In the genomic region with DNA sequence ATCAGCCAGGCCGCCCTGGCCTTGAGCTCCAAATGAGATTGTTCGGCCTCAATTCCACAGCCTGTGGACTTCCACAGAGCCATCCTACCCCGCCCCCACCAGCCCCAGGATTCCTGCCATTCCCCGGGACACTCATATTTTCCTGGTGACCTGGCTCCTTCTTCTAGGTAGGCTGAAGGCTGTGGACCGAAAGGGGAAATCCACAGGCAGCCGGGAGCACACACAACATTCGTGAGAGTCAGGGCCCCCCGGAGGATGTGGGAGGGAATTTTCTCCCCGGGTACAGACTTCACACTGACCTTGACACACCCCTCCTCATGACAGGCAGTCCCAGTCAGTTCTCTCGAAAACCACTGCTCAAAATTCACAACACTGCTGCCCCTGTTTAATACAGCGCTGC, we compare ENCODE assay signal across 12 cellular contexts. TPM values are rescaled to one million over a fixed set of nuclear protein-coding genes. Genes with fewer than 3 reads are reported as not detected.
DNase-seq lines count a peak whose midpoint lies in the region; ATAC-seq and TF ChIP-seq lines count a peak whose summit lies in the region.
"Had no signal": no experiment of that assay in that cellular context is flagged by ENCODE, and none has a peak within 500 bp of the region (broad histone marks: within the 10 kb centered on the region; RNA-seq: fewer than 3 reads in every experiment).

No MANE protein-coding gene starts in this region.

- TF ChIP-seq CTCF in WERI-Rb-1 (IDR thresholded peaks at IDR 0.05; ENCODE audit: low read depth, low read length) (peak; percentile 55), upper lobe of right lung (IDR thresholded peaks at IDR 0.05) (no peak), PC-9 (conservative IDR thresholded peaks at IDR 0.05) (no peak)

- H3K4me3 Mint-ChIP-seq in activated CD4-positive, alpha-beta memory T cell treated with anti-CD3 and anti-CD28 coated beads, Interleukin-2, amount 10 ng/mL, durations not matched to agents 7 days and 5 days, result no peak overlapping the region
- H3K4me3 Mint-ChIP-seq: activated T-cell treated with anti-CD3 and anti-CD28 coated beads, Interleukin-2, amount 50 U/mL, for 4 hours; nephron progenitor cell had no signal

- H3K27me3 ChIP-seq in WERI-Rb-1 (ENCODE audit: insufficient read depth, low read depth, severe bottlenecking) (no peaks in the 10 kb centered on the region), upper lobe of right lung (no peaks in the 10 kb centered on the region), PC-9 (ENCODE audit: insufficient read depth, low read depth) (no peaks in the 10 kb centered on the region)
- H3K27me3 ChIP-seq: MG63 had no signal

- DNase-seq in SKM-1 treated with dmso at 0.1 percent for 144 hours (lab: John Stamatoyannopoulos, UW; ENCODE audit: unreplicated experiment), result peak; percentile 0
- no peak for DNase-seq in SKM-1 (lab: John Stamatoyannopoulos, UW; ENCODE audit: unreplicated experiment)
- DNase-seq in WERI-Rb-1, result peak; percentile 32
- DNase-seq in foreskin melanocyte, result peak; percentile 37
- DNase-seq in upper lobe of right lung, result no peak
- no peak for DNase-seq in activated naive CD4-positive, alpha-beta T cell treated with anti-CD3 and anti-CD28 coated beads, Interleukin-2, amount 50 U/mL, for 72 hours (ENCODE audit: low spot score in 2 of 2)
- no peak for DNase-seq in PC-9
- DNase-seq in activated CD4-positive, alpha-beta memory T cell treated with anti-CD3 and anti-CD28 coated beads, Interleukin-2, amount 10 ng/mL, durations not matched to agents 7 days and 5 days, result no peak
- DNase-seq: activated T-cell treated with anti-CD3 and anti-CD28 coated beads, Interleukin-2, amount 50 U/mL, for 4 hours; MG63; nephron progenitor cell; stimulated activated CD4-positive, alpha-beta T cell treated with anti-CD3 and anti-CD28 coated beads, Interleukin-2, amount 100 ng/mL, for 24 hours had no signal

- peaks cover 32% of the 10 kb centered on the region for H3K27me3 Mint-ChIP-seq in activated CD4-positive, alpha-beta memory T cell treated with anti-CD3 and anti-CD28 coated beads, Interleukin-2, amount 10 ng/mL, durations not matched to agents 7 days and 5 days

- peaks cover 0 to 12% of the 10 kb centered on the region in 2 donors for H3K36me3 Mint-ChIP-seq in activated naive CD4-positive, alpha-beta T cell treated with anti-CD3 and anti-CD28 coated beads, Interleukin-2, amount 50 U/mL, for 72 hours
- peaks cover 4% of the 10 kb centered on the region for H3K36me3 Mint-ChIP-seq in activated CD4-positive, alpha-beta memory T cell treated with anti-CD3 and anti-CD28 coated beads, Interleukin-2, amount 10 ng/mL, durations not matched to agents 7 days and 5 days (ENCODE audit: low read depth)

- H3K4me2 ChIP-seq in PC-9, result no peak overlapping the region

- H3K4me3 ChIP-seq in WERI-Rb-1 (ENCODE audit: low read depth, low read length) (no peak overlapping the region), upper lobe of right lung (no peak overlapping the region), PC-9 (no peak overlapping the region)
- H3K4me3 ChIP-seq: MG63 had no signal

- no peaks in the 10 kb centered on the region for H3F3A ChIP-seq in PC-9 (ENCODE audit: insufficient read depth, low read depth)

- no peak for ATAC-seq in upper lobe of right lung
- no peak for ATAC-seq in activated naive CD4-positive, alpha-beta T cell treated with anti-CD3 and anti-CD28 coated beads, Interleukin-2, amount 50 U/mL, for 72 hours
- ATAC-seq: activated T-cell treated with anti-CD3 and anti-CD28 coated beads, Interleukin-2, amount 50 U/mL, for 4 hours had no signal

- 0 out of 2 replicates have a peak, but pooled peaks cover 5% of the 10 kb centered on the region for H3K79me2 ChIP-seq in PC-9 (ENCODE audit: low read depth)

- BruUV-seq in PC-9 (replicated peaks; lab: Mats Ljungman, UMichigan), result no TSS peak

- peaks cover 48% of the 10 kb centered on the region for H3K4me1 Mint-ChIP-seq in activated CD4-positive, alpha-beta memory T cell treated with anti-CD3 and anti-CD28 coated beads, Interleukin-2, amount 10 ng/mL, durations not matched to agents 7 days and 5 days

- no peaks in the 10 kb centered on the region for H4K20me1 ChIP-seq in PC-9 (ENCODE audit: insufficient read depth)

- no peaks in the 10 kb centered on the region for H3K9me2 ChIP-seq in PC-9 (ENCODE audit: insufficient read depth)

- intact Hi-C loops in upper lobe of right lung (cut with DNase I) (no loop called here), PC-9 (cut with micrococcal nuclease; ENCODE audit: unreplicated experiment) (no loop called here)

- H3K9me3 Mint-ChIP-seq in activated naive CD4-positive, alpha-beta T cell treated with anti-CD3 and anti-CD28 coated beads, Interleukin-2, amount 50 U/mL, for 72 hours, result no peaks in the 10 kb centered on the region
- no peaks in the 10 kb centered on the region for H3K9me3 Mint-ChIP-seq in activated CD4-positive, alpha-beta memory T cell treated with anti-CD3 and anti-CD28 coated beads, Interleukin-2, amount 10 ng/mL, durations not matched to agents 7 days and 5 days
- H3K9me3 Mint-ChIP-seq: activated T-cell treated with anti-CD3 and anti-CD28 coated beads, Interleukin-2, amount 50 U/mL, for 4 hours; nephron progenitor cell had no signal

- H3K36me3 ChIP-seq in WERI-Rb-1 (no peaks in the 10 kb centered on the region), upper lobe of right lung (peaks cover 15% of the 10 kb centered on the region), PC-9 (ENCODE audit: low read depth) (0 out of 2 replicates have a peak, but pooled peaks cover 3% of the 10 kb centered on the region)

- H3K27ac Mint-ChIP-seq in activated naive CD4-positive, alpha-beta T cell treated with anti-CD3 and anti-CD28 coated beads, Interleukin-2, amount 50 U/mL, for 72 hours, result no peak overlapping the region
- H3K27ac Mint-ChIP-seq in activated CD4-positive, alpha-beta memory T cell treated with anti-CD3 and anti-CD28 coated beads, Interleukin-2, amount 10 ng/mL, durations not matched to agents 7 days and 5 days, result no peak overlapping the region
- H3K27ac Mint-ChIP-seq: nephron progenitor cell had no signal

- CTCF ChIA-PET in PC-9 (lab: Charles Lee), result interaction anchor here (0.5 kb wide), 1 partner anchor 446 kb away, joined by 4 read pairs; no protein-coding TSS in a partner anchor
- CTCF ChIA-PET in activated CD4-positive, alpha-beta memory T cell treated with anti-CD3 and anti-CD28 coated beads, Interleukin-2, amount 10 ng/mL, durations not matched to agents 7 days and 5 days (lab: Charles Lee), result no interaction called here

- H3K27ac ChIP-seq in WERI-Rb-1 (no peak overlapping the region), upper lobe of right lung (peak overlapping the region; percentile 11), PC-9 (no peak overlapping the region)

- H3K9me3 ChIP-seq in WERI-Rb-1 (ENCODE audit: severe bottlenecking), result no peaks in the 10 kb centered on the region
- H3K9me3 ChIP-seq in upper lobe of right lung, result no peaks in the 10 kb centered on the region
- H3K9me3 ChIP-seq in PC-9 (ENCODE audit: insufficient read depth, low read depth), result no peaks in the 10 kb centered on the region
- H3K9me3 ChIP-seq: MG63 had no signal

- H3K4me1 ChIP-seq in upper lobe of right lung (peaks cover 61% of the 10 kb centered on the region), PC-9 (replicated peaks; ENCODE audit: insufficient read depth) (no peaks in the 10 kb centered on the region)

- no peak overlapping the region for H2AFZ ChIP-seq in PC-9

- POLR2A ChIA-PET in PC-9 (lab: Charles Lee; ENCODE audit: unreplicated experiment), result no interaction called here
- POLR2A ChIA-PET in activated CD4-positive, alpha-beta memory T cell treated with anti-CD3 and anti-CD28 coated beads, Interleukin-2, amount 10 ng/mL, durations not matched to agents 7 days and 5 days (lab: Charles Lee), result no interaction called here

RNA-seq across cellular contexts. Expression of gene RIN3, which starts 39.9 kb away (rescaled TPM):
- total RNA-seq in upper lobe of right lung, result 56.0 TPM
- 10 to 100 TPM; 21.1 to 27.9 TPM for total RNA-seq in activated naive CD4-positive, alpha-beta T cell treated with anti-CD3 and anti-CD28 coated beads, Interleukin-2, amount 50 U/mL, for 72 hours
- 13.4 and 14.8 TPM in 2 replicates for total RNA-seq in PC-9 (2021)
- 10 to 100 TPM; 29.3 to 31.5 TPM for total RNA-seq in activated CD4-positive, alpha-beta memory T cell treated with anti-CD3 and anti-CD28 coated beads, Interleukin-2, amount 10 ng/mL, durations not matched to agents 7 days and 5 days

Comparison
In these comparisons a context has a peak if more than half of its experiments do, and no peak if none do; other contexts are left out.
1. DNase-seq: peak in SKM-1 treated with dmso at 0.1 percent for 144 hours (single experiment), WERI-Rb-1 (single experiment) and foreskin melanocyte (single experiment); none in SKM-1 (single experiment), upper lobe of right lung (single experiment), activated naive CD4-positive, alpha-beta T cell treated with anti-CD3 and anti-CD28 coated beads, Interleukin-2, amount 50 U/mL, for 72 hours (0 of 2), PC-9 (0 of 2) and activated CD4-positive, alpha-beta memory T cell treated with anti-CD3 and anti-CD28 coated beads, Interleukin-2, amount 10 ng/mL, durations not matched to agents 7 days and 5 days (single experiment).